18 cellular contexts compared by ENCODE assay signal in the genomic region with DNA sequence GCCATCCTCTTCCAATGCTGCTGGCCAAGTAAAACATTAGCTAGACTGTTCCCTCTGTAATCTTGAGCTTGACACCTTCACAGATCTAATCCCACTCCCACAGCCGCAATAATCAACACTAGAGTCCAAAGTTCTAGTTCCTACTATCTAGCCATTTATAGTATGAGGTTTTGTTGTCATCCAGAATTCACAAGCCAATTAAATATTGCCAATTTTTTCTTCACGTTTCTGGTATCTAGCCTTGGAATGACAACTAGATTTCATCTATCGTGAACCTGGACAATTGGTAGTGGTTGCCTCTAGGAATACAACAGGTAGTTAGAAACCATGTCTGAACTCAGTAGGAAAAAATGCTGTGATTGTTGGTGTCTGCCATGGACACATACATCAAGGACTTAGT. TPM values are rescaled to one million over a fixed set of nuclear protein-coding genes. Genes with fewer than 3 reads are reported as not detected.
DNase-seq lines count a peak whose midpoint lies in the region; ATAC-seq, FAIRE-seq and TF ChIP-seq lines count a peak whose summit lies in the region.
"Had no signal": no experiment of that assay in that cellular context is flagged by ENCODE, and none has a peak within 500 bp of the region (broad histone marks: within the 10 kb centered on the region; RNA-seq: fewer than 3 reads in every experiment).

No MANE protein-coding gene starts in this region.

- H3K9me3 Mint-ChIP-seq in activated CD4-positive, alpha-beta T cell treated with anti-CD3 and anti-CD28 coated beads, Interleukin-2, amount 10 ng/mL, durations not matched to agents 24 days and 14 days = peaks cover 17% of the 10 kb centered on the region

- H3K79me1 ChIP-seq in trophoblast cell (ENCODE audit: low read length) = no peaks in the 10 kb centered on the region

- CTCF ChIA-PET in A549 (lab: Yijun Ruan, JAX) = interaction anchor here (1.6 kb wide), 1 partner anchor 126 kb away, joined by 4 read pairs; no protein-coding TSS in a partner anchor

- ATAC-seq in A549 = no peak
- ATAC-seq in left colon = peak; percentile 98
- no peak for ATAC-seq in GM19463 (IDR thresholded peaks at IDR 0.05; ENCODE audit: unreplicated experiment)
- no peak for ATAC-seq in HG03039 (IDR thresholded peaks at IDR 0.05; ENCODE audit: unreplicated experiment)
- ATAC-seq: HCT116 had no signal

- H2BK5ac ChIP-seq in trophoblast cell (ENCODE audit: low read depth, low read length, poor library complexity) = no peak overlapping the region

- no peaks in the 10 kb centered on the region for H3K27me3 Mint-ChIP-seq in activated CD4-positive, alpha-beta T cell treated with anti-CD3 and anti-CD28 coated beads, Interleukin-2, amount 10 ng/mL, durations not matched to agents 24 days and 14 days

- no peak overlapping the region for H4K12ac ChIP-seq in trophoblast cell (ENCODE audit: low read depth, low read length)

- H3K4me2 ChIP-seq in A549 = peak overlapping the region; percentile 8; the same call in 1 of the 3 replicates
- no peak overlapping the region for H3K4me2 ChIP-seq in trophoblast cell (ENCODE audit: low read length)
- H3K4me2 ChIP-seq: PC-9 had no signal

- no peak for TF ChIP-seq EP300 in A549 (IDR thresholded peaks at IDR 0.05)

- no peak overlapping the region for H2BK12ac ChIP-seq in trophoblast cell (ENCODE audit: low read length)

- no peak for TF ChIP-seq POLR2A in A549 (IDR thresholded peaks at IDR 0.05; ENCODE audit: low read length)

- POLR2A ChIA-PET in A549 (lab: Yijun Ruan, JAX) = no interaction called here

- no peak for TF ChIP-seq CTCF in A549 (IDR thresholded peaks at IDR 0.05)

- WGBS in A549 (ENCODE audit: missing lambda C conversion rate) = 65% methylated on average over 3 of the region's 3 CpGs
- WGBS in trophoblast cell (ENCODE audit: extremely low coverage, insufficient coverage, insufficient read length) = no CpG with 5 or more reads among the region's 3 CpGs

- H2AK5ac ChIP-seq in trophoblast cell (ENCODE audit: low read length) = no peak overlapping the region

- H3K4me3 ChIP-seq in A549 (no peak overlapping the region), trophoblast cell (ENCODE audit: low read depth, low read length) (no peak overlapping the region)
- H3K4me3 ChIP-seq: PC-9, SJSA1 had no signal

- H3K36me3 Mint-ChIP-seq in activated CD4-positive, alpha-beta T cell treated with anti-CD3 and anti-CD28 coated beads, Interleukin-2, amount 10 ng/mL, durations not matched to agents 24 days and 14 days (ENCODE audit: low read depth) = peaks cover 28% of the 10 kb centered on the region

- no peak for DNase-seq in A549 (ENCODE audit: low read depth in 1 of 2, low spot score in 1 of 2)
- DNase-seq in HuH-7 (ENCODE audit: low spot score) = peak; percentile 43
- DNase-seq in left colon = no peak
- DNase-seq in trophoblast cell = peak in 1 of 2 donors; percentile 48
- no peak for DNase-seq in activated CD4-positive, alpha-beta T cell treated with anti-CD3 and anti-CD28 coated beads, Interleukin-2, amount 10 ng/mL, durations not matched to agents 24 days and 14 days
- DNase-seq in NCI-H524 treated with DMSO at 0.1 percent for 48 hours (lab: John Stamatoyannopoulos, UW) = no peak
- DNase-seq: DMS 273 treated with DMSO at 0.1 percent for 48 hours, EL, NCI-H1436, NCI-H2081, NCI-H82, PC-9 had no signal

- no peak overlapping the region for H3K4me3 Mint-ChIP-seq in activated CD4-positive, alpha-beta T cell treated with anti-CD3 and anti-CD28 coated beads, Interleukin-2, amount 10 ng/mL, durations not matched to agents 24 days and 14 days

- no peak overlapping the region for H3K27ac Mint-ChIP-seq in activated CD4-positive, alpha-beta T cell treated with anti-CD3 and anti-CD28 coated beads, Interleukin-2, amount 10 ng/mL, durations not matched to agents 24 days and 14 days

- peak overlapping the region; percentile 79 for H3K4ac ChIP-seq in trophoblast cell (ENCODE audit: low read depth, low read length)

- H3K9ac ChIP-seq in trophoblast cell (ENCODE audit: low read length) = no peak overlapping the region

- no peak overlapping the region for H2AFZ ChIP-seq in trophoblast cell (ENCODE audit: insufficient read depth, low read length, poor library complexity)
- H2AFZ ChIP-seq: PC-9 had no signal

- peaks cover 14% of the 10 kb centered on the region for H3K4me1 ChIP-seq in A549
- H3K4me1 ChIP-seq in trophoblast cell (ENCODE audit: control insufficient read depth in 1 of 2, insufficient read depth in 2 of 2, low read length in 2 of 2) = peaks cover 0 to 2% of the 10 kb centered on the region in 2 experiments
- H3K4me1 ChIP-seq: SJSA1 had no signal

- no peak overlapping the region for H4K8ac ChIP-seq in trophoblast cell (ENCODE audit: low read depth, low read length)

- no peak for FAIRE-seq in A549 (lab: Jason Lieb, UNC)
- FAIRE-seq: HTR-8/SVneo had no signal

- H3K27me3 ChIP-seq in trophoblast cell (ENCODE audit: insufficient read depth, low read length) = no peaks in the 10 kb centered on the region
- H3K27me3 ChIP-seq: SJSA1 had no signal

- no peak overlapping the region for H2BK120ac ChIP-seq in trophoblast cell (ENCODE audit: insufficient read depth, low read length, poor library complexity)

- peaks cover 9% of the 10 kb centered on the region for H3K79me2 ChIP-seq in trophoblast cell (ENCODE audit: control insufficient read depth, insufficient read depth, low read length, poor library complexity)

- peaks cover 20% of the 10 kb centered on the region for H3K4me1 Mint-ChIP-seq in activated CD4-positive, alpha-beta T cell treated with anti-CD3 and anti-CD28 coated beads, Interleukin-2, amount 10 ng/mL, durations not matched to agents 24 days and 14 days

- H3K23ac ChIP-seq in trophoblast cell (ENCODE audit: low read length) = no peak overlapping the region

- H3K27ac ChIP-seq in A549 = no peak overlapping the region
- no peak overlapping the region for H3K27ac ChIP-seq in trophoblast cell (ENCODE audit: low read depth, low read length)
- H3K27ac ChIP-seq: C4-2B, PC-9, SJSA1 had no signal

- H3K9me3 ChIP-seq in A549 = no peaks in the 10 kb centered on the region
- no peaks in the 10 kb centered on the region for H3K9me3 ChIP-seq in trophoblast cell (ENCODE audit: insufficient read depth, low read depth, low read length)
- H3K9me3 ChIP-seq: SJSA1 had no signal

- H3K18ac ChIP-seq in trophoblast cell (ENCODE audit: low read length) = no peak overlapping the region

- peaks cover 0 to 2% of the 10 kb centered on the region in 2 experiments for H3K36me3 ChIP-seq in trophoblast cell (ENCODE audit: control insufficient read depth in 1 of 2, insufficient read depth in 2 of 2, low read length in 2 of 2)
- H3K36me3 ChIP-seq: SJSA1 had no signal

- intact Hi-C loops in left colon (cut with DNase I, micrococcal nuclease) = no loop called here
- intact Hi-C loops in activated CD4-positive, alpha-beta T cell treated with anti-CD3 and anti-CD28 coated beads, Interleukin-2, amount 10 ng/mL, durations not matched to agents 24 days and 14 days (cut with micrococcal nuclease) = no loop called here

- no peak for TF ChIP-seq RAD21 in A549 (conservative IDR thresholded peaks at IDR 0.05 in 1 of 2, IDR thresholded peaks at IDR 0.05 in 1 of 2)

- H4K91ac ChIP-seq in trophoblast cell (ENCODE audit: low read depth, low read length) = no peak overlapping the region

- H3K14ac ChIP-seq in trophoblast cell (ENCODE audit: low read length) = no peak overlapping the region

TF ChIP-seq in A549, 52 proteins besides CTCF, POLR2A, EP300 and RAD21:
- TF ChIP-seq CHD2 (IDR thresholded peaks at IDR 0.05; ENCODE audit: low read length, partially characterized antibody) = no peak
- no peak for TF ChIP-seq HOXB5 (CRISPR knock-in tag; IDR thresholded peaks at IDR 0.05)
- TF ChIP-seq, protein P1, sequence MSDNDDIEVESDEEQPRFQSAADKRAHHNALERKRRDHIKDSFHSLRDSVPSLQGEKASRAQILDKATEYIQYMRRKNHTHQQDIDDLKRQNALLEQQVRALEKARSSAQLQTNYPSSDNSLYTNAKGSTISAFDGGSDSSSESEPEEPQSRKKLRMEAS (IDR thresholded peaks at IDR 0.05) = no peak
- no peak for TF ChIP-seq EHF (CRISPR knock-in tag; IDR thresholded peaks at IDR 0.05)
- TF ChIP-seq HDAC2 (IDR thresholded peaks at IDR 0.05) = no peak
- no peak for TF ChIP-seq FOSL2 (IDR thresholded peaks at IDR 0.05)
- no peak for TF ChIP-seq FOSL2 (CRISPR knock-in tag; IDR thresholded peaks at IDR 0.05)
- no peak for TF ChIP-seq CHD4 (IDR thresholded peaks at IDR 0.05; ENCODE audit: borderline replicate concordance)
- TF ChIP-seq SREBF2 (IDR thresholded peaks at IDR 0.05) = no peak
- no peak for TF ChIP-seq CBX8 (IDR thresholded peaks at IDR 0.05)
- TF ChIP-seq RARB (CRISPR knock-in tag; IDR thresholded peaks at IDR 0.05) = no peak
- TF ChIP-seq, protein P2, sequence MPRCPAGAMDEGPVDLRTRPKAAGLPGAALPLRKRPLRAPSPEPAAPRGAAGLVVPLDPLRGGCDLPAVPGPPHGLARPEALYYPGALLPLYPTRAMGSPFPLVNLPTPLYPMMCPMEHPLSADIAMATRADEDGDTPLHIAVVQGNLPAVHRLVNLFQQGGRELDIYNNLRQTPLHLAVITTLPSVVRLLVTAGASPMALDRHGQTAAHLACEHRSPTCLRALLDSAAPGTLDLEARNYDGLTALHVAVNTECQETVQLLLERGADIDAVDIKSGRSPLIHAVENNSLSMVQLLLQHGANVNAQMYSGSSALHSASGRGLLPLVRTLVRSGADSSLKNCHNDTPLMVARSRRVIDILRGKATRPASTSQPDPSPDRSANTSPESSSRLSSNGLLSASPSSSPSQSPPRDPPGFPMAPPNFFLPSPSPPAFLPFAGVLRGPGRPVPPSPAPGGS (IDR thresholded peaks at IDR 0.05) = no peak

RNA-seq across cellular contexts. Expression of a gene that starts 10.4 kb away (rescaled TPM):
- polyA plus RNA-seq in A549 (2011; rRNA removed) (18.5 and 21.2 TPM in 2 replicates), A549 (2017; fragmentation: RNase III; extraction: RNeasy Plus Mini Kit Qiagen cat#74134 plus additional on column Dnase treatment) (18.6 to 21.0 TPM (median 20.2 TPM) in 3 replicates)
- 7.1 and 9.5 TPM in 2 replicates for polyA plus RNA-seq in A549 (2012; cell fraction: cytosol; rRNA removed)
- polyA plus RNA-seq in A549 (2012; cell fraction: nucleus; rRNA removed) = 5.2 and 5.6 TPM in 2 replicates
- 6.2 and 7.5 TPM in 2 replicates for polyA minus RNA-seq in A549 (2011; rRNA and poly(A)+ RNA removed)
- total RNA-seq in left colon = 100 to 1,000 TPM in 1 of 2 donors, 10 to 100 TPM in 1; 93.3 to 108 TPM
- 41.4 and 43.4 TPM in 2 replicates for polyA plus RNA-seq in trophoblast cell (2013)
- total RNA-seq in activated CD4-positive, alpha-beta T cell treated with anti-CD3 and anti-CD28 coated beads, Interleukin-2, amount 10 ng/mL, durations not matched to agents 24 days and 14 days = 6.4 and 6.7 TPM in 2 replicates

Comparison
In these comparisons a context has a peak if more than half of its experiments do, and no peak if none do; other contexts are left out.
1. RNA of a gene that starts 10.4 kb away (total RNA-seq): 93.3 to 108 TPM in left colon; 6.4 to 6.7 TPM in activated CD4-positive, alpha-beta T cell treated with anti-CD3 and anti-CD28 coated beads, Interleukin-2, amount 10 ng/mL, durations not matched to agents 24 days and 14 days; every median in the first group is over 10 times any median in the second.